In genomic region chr16:54479546-54479945, GRCh38 we compare ENCODE assay signal across 8 cellular contexts.
"Had no signal": no experiment of that assay in that cellular context is flagged by ENCODE, and none has a peak within 500 bp of the region (broad histone marks: within the 10 kb centered on the region; RNA-seq: fewer than 3 reads in every experiment).

No MANE protein-coding gene starts in this region.

- FAIRE-seq: G401.6, GM12878, GM12891, GM12892, GM18507, GM19239 had no signal

- ATAC-seq: GM12878 had no signal

- DNase-seq: GDM1, GF-D8 had no signal

- H3K4me3 ChIP-seq: GM12878 had no signal
